ENCODE assay signal across 8 cellular contexts in genomic region chr9:123562844-123563346, GRCh38.
DNase-seq lines count a peak whose midpoint lies in the region; ATAC-seq, FAIRE-seq and TF ChIP-seq lines count a peak whose summit lies in the region.

No MANE protein-coding gene starts in this region.

- no peaks in the 10 kb centered on the region for H3K4me1 ChIP-seq in PC-3 (ENCODE audit: insufficient read depth, low read length)

- no peaks in the 10 kb centered on the region for H3F3A ChIP-seq in PC-3 (ENCODE audit: low read length, unreplicated experiment)

- no peaks in the 10 kb centered on the region for H3K36me3 ChIP-seq in PC-3 (ENCODE audit: low read depth, low read length)

- H4K20me1 ChIP-seq in PC-3 (ENCODE audit: low read length): no peaks in the 10 kb centered on the region

- H3K79me2 ChIP-seq in PC-3 (ENCODE audit: low read length): no peaks in the 10 kb centered on the region

- POLR2A ChIA-PET in PC-3 (lab: Charles Lee; ENCODE audit: unreplicated experiment): no interaction called here

- DNase-seq in A172 (ENCODE audit: low spot score): peak; percentile 75
- DNase-seq in GM19239 (ENCODE audit: insufficient read length, low spot score): no peak
- DNase-seq in RPMI7951 (ENCODE audit: low read depth): peak; percentile 87
- DNase-seq in foreskin melanocyte: peak; percentile 71
- DNase-seq in PC-3: no peak
- DNase-seq in NCI-H345 treated with DMSO at 0.1 percent for 48 hours (lab: John Stamatoyannopoulos, UW; ENCODE audit: unreplicated experiment): no peak
- no peak for DNase-seq in sciatic nerve (ENCODE audit: low spot score)

- no peak overlapping the region for H3K4me2 ChIP-seq in PC-3 (ENCODE audit: low read length)

- H3K9me2 ChIP-seq in PC-3 (replicated peaks; ENCODE audit: low read length): no peaks in the 10 kb centered on the region

- no peak for ATAC-seq in PC-3
- ATAC-seq in GM18867 (IDR thresholded peaks at IDR 0.05; ENCODE audit: unreplicated experiment): no peak
- ATAC-seq in sciatic nerve: no peak

- intact Hi-C loops in PC-3 (cut with micrococcal nuclease): no loop called here
- intact Hi-C loops in sciatic nerve (cut with DNase I): no loop called here

- H3K9ac ChIP-seq in PC-3 (ENCODE audit: low read length): no peak overlapping the region

- no peak overlapping the region for H2AFZ ChIP-seq in PC-3 (ENCODE audit: low read length)

- peak; percentile 26 for FAIRE-seq in GM19239 (lab: Jason Lieb, UNC)

- H3K4me3 ChIP-seq in PC-3 (ENCODE audit: low read length): no peak overlapping the region

- CTCF ChIA-PET in PC-3 (lab: Charles Lee): no interaction called here

- no peaks in the 10 kb centered on the region for H3K27me3 ChIP-seq in PC-3 (ENCODE audit: low read length)

- TF ChIP-seq CTCF in PC-3 (conservative IDR thresholded peaks at IDR 0.05; ENCODE audit: low read depth, low read length): no peak

- H3K9me3 ChIP-seq in PC-3 (ENCODE audit: low read length): no peaks in the 10 kb centered on the region

- no peak overlapping the region for H3K27ac ChIP-seq in PC-3 (ENCODE audit: low read length)

- no TSS peak for BruUV-seq in PC-3 (replicated peaks; lab: Mats Ljungman, UMichigan)

Comparison
In these comparisons a context has a peak if more than half of its experiments do, and no peak if none do; other contexts are left out.
1. DNase-seq: peak in A172 (single experiment), RPMI7951 (single experiment) and foreskin melanocyte (single experiment); none in GM19239 (single experiment), PC-3 (single experiment), NCI-H345 treated with DMSO at 0.1 percent for 48 hours (single experiment) and sciatic nerve (single experiment).